In the genomic region with DNA sequence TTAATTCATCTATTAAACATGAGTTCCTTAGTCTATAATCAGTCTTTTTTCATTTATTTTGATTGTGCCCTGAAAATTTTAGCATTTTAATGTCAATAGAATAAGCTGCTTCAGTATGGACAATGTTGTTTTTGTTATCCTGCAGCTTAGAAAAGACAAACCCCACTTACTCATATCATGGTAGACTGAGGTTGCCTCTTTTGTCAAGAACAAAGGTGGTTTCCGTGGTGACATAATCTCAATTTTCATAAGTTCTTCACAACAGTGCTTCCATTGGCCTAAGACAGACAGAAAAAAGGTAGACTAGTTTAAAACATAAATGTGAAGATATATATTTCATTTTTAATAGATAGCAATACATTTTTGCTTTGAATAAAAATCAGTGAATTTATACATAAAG, we compare ENCODE assay signal across 12 cellular contexts.
DNase-seq lines count a peak whose midpoint lies in the region; ATAC-seq, FAIRE-seq and TF ChIP-seq lines count a peak whose summit lies in the region.
"Had no signal": no experiment of that assay in that cellular context is flagged by ENCODE, and none has a peak within 500 bp of the region (broad histone marks: within the 10 kb centered on the region; RNA-seq: fewer than 3 reads in every experiment).

No MANE protein-coding gene starts in this region.

- H3K36me3 ChIP-seq in bronchial epithelial cell (ENCODE audit: control insufficient read depth, insufficient read depth, low read length) (no peaks in the 10 kb centered on the region), tibial artery (no peaks in the 10 kb centered on the region), vagina (no peaks in the 10 kb centered on the region)

- H3K27me3 ChIP-seq in bronchial epithelial cell (ENCODE audit: control insufficient read depth, insufficient read depth, low read length): no peaks in the 10 kb centered on the region
- H3K27me3 ChIP-seq in tibial artery: no peaks in the 10 kb centered on the region
- H3K27me3 ChIP-seq in vagina: no peaks in the 10 kb centered on the region

- TF ChIP-seq POLR2A in vagina (IDR thresholded peaks at IDR 0.05): no peak

- H3K4me3 ChIP-seq in bronchial epithelial cell (ENCODE audit: low read depth, low read length) (no peak overlapping the region), tibial artery (no peak overlapping the region), vagina (no peak overlapping the region)

- DNase-seq in GM20000 (ENCODE audit: low spot score): peak; percentile 24
- peak; percentile 7 for DNase-seq in bronchial epithelial cell (ENCODE audit: low read depth)
- no peak for DNase-seq in tibial artery
- no peak for DNase-seq in vagina (ENCODE audit: extremely low spot score in 2 of 2)
- no peak for DNase-seq in NCI-H2029 treated with DMSO at 0.1 percent for 48 hours (lab: John Stamatoyannopoulos, UW)
- DNase-seq in hepatic stellate cell (ENCODE audit: low spot score): no peak
- DNase-seq: COR-L47, islet precursor cell, naive B cell, NCI-H748 treated with DMSO at 0.1 percent for 48 hours had no signal

- H3K27ac ChIP-seq in tibial artery (no peak overlapping the region), vagina (no peak overlapping the region)

- peak; percentile 97 for ATAC-seq in GM18508 (IDR thresholded peaks at IDR 0.05; ENCODE audit: insufficient read depth, unreplicated experiment)
- ATAC-seq in HG03378 (IDR thresholded peaks at IDR 0.05; ENCODE audit: unreplicated experiment): peak; percentile 87

- TF ChIP-seq CTCF in GM20000 (IDR thresholded peaks at IDR 0.05; ENCODE audit: extremely low read depth, missing control alignments) (no peak), bronchial epithelial cell (IDR thresholded peaks at IDR 0.05; ENCODE audit: insufficient read depth, low read length, severe bottlenecking) (no peak), tibial artery (IDR thresholded peaks at IDR 0.05) (no peak), vagina (IDR thresholded peaks at IDR 0.05) (no peak)

- H3K4me1 ChIP-seq in tibial artery: no peaks in the 10 kb centered on the region
- H3K4me1 ChIP-seq in vagina: peaks cover 9% of the 10 kb centered on the region

- no peak for FAIRE-seq in bronchial epithelial cell (lab: Jason Lieb, UNC)

- intact Hi-C loops in tibial artery (cut with DNase I; ENCODE audit: low total_unique reads): no loop called here
- intact Hi-C loops in vagina (cut with DNase I): no loop called here

- H3K9me3 ChIP-seq in tibial artery (no peaks in the 10 kb centered on the region), vagina (no peaks in the 10 kb centered on the region)

Comparison
In these comparisons a context has a peak if more than half of its experiments do, and no peak if none do; other contexts are left out.
1. DNase-seq: peak in GM20000 (single experiment) and bronchial epithelial cell (single experiment); none in tibial artery (0 of 2), vagina (0 of 2), NCI-H2029 treated with DMSO at 0.1 percent for 48 hours (single experiment) and hepatic stellate cell (single experiment).